ENCODE assay signal across 8 cellular contexts in the genomic region with DNA sequence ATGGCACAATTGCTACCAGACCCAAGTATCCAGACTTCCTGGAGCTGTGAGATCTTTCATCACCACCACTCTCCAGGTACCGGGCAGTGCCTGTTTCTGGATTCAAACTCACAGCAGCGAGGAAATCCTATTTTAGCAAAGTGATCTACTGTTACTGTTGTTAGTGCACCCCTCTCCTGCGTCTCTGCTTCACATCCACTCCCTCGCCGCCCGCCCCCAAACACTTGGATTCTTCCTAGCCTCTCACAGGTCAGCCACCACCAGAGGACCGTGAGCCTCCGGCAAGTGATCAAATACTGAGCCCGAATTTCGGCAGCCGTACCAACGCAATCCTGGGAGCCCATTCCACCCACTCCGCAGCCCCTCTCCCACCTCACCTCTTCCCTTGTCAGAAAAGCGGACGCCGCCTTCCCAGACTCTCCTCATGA. TPM values are rescaled to one million over a fixed set of nuclear protein-coding genes. Genes with fewer than 3 reads are reported as not detected.
DNase-seq lines count a peak whose midpoint lies in the region; ATAC-seq, FAIRE-seq and TF ChIP-seq lines count a peak whose summit lies in the region.

No MANE protein-coding gene starts in this region.

- TF ChIP-seq POLR2A in H1 (IDR thresholded peaks at IDR 0.05; ENCODE audit: control extremely low read depth in 1 of 2, low read depth in 2 of 2, low read length in 2 of 2) = peak in 1 of 2 experiments; percentile 23; a peak in 1 of 3 replicates

- no peak overlapping the region for H2BK15ac ChIP-seq in H1 (ENCODE audit: low read length)
- no peak overlapping the region for H2BK15ac ChIP-seq in mesendoderm (replicated peaks; ENCODE audit: low read depth)

- H4K5ac ChIP-seq in H1 (ENCODE audit: insufficient read length, low read depth, low read length) (peak overlapping the region; percentile 82), mesendoderm (ENCODE audit: low read length) (no peak overlapping the region)

- peak overlapping the region; percentile 35 for H4K91ac ChIP-seq in H1 (replicated peaks; ENCODE audit: insufficient read length, low read length)

- H3K36me3 ChIP-seq in H1 (ENCODE audit: control insufficient read depth in 2 of 4, insufficient read depth in 4 of 4, low read length in 3 of 4) (peaks cover 0 to 21% (median 6%) of the 10 kb centered on the region in 4 experiments; a peak in 5 of 8 replicates), mesendoderm (ENCODE audit: control insufficient read depth, insufficient read depth, low read length) (no peaks in the 10 kb centered on the region)

- H2BK20ac ChIP-seq in H1 (ENCODE audit: low read length) = no peak overlapping the region

- H3K79me2 ChIP-seq in H1 (ENCODE audit: control insufficient read depth in 1 of 2, insufficient read depth in 2 of 2, low read length in 2 of 2) (peaks cover 12 to 61% of the 10 kb centered on the region in 2 experiments), mesendoderm (ENCODE audit: control insufficient read depth, insufficient read depth, low read length) (peaks cover 30% of the 10 kb centered on the region)

- H2BK5ac ChIP-seq in H1 (ENCODE audit: low read depth, low read length) (peak overlapping the region; percentile 99), mesendoderm (ENCODE audit: low read length) (peak overlapping the region; percentile 70)

- peak overlapping the region; percentile 80 to 88 for H3K4me2 ChIP-seq in H1 (ENCODE audit: insufficient read depth in 1 of 2, low read depth in 2 of 2, low read length in 2 of 2)
- H3K4me2 ChIP-seq in mesendoderm (ENCODE audit: low read length) = peak overlapping the region; percentile 84

- H3K4me1 ChIP-seq in H1 (replicated peaks in 1 of 4; ENCODE audit: control insufficient read depth in 3 of 4, insufficient read depth in 4 of 4, low read length in 3 of 4) (peaks cover 0 to 8% (median 4%) of the 10 kb centered on the region in 4 experiments; a peak in 2 of 7 replicates), mesendoderm (ENCODE audit: control insufficient read depth, low read depth, low read length) (peaks cover 7% of the 10 kb centered on the region)

- peaks cover 8% of the 10 kb centered on the region for H3K23me2 ChIP-seq in H1 (ENCODE audit: low read depth, low read length)

- in situ Hi-C loops in ACHN (cut with HindIII; ENCODE audit: low pct_ligation_motif_present, low pct_unique_long_range_greater_than_20kb, low sequenced_read_pairs) = no loop called here

- peak overlapping the region; percentile 100 for H2AFZ ChIP-seq in H1 (ENCODE audit: low read length)

- TF ChIP-seq RAD21 in H1 (IDR thresholded peaks at IDR 0.05 in 1 of 2, conservative IDR thresholded peaks at IDR 0.05 in 1 of 2; ENCODE audit: low read depth in 2 of 2, low read length in 2 of 2) = no peak

- no peak for TF ChIP-seq CTCF in H1 (IDR thresholded peaks at IDR 0.05; ENCODE audit: control extremely low read depth in 1 of 3, insufficient read depth in 1 of 3, low read depth in 1 of 3, low read length in 3 of 3)

- peak overlapping the region; percentile 90; the same call in 1 of the 2 replicates for H4K8ac ChIP-seq in H1 (ENCODE audit: extremely low read depth, insufficient read depth, low read length)
- no peak overlapping the region for H4K8ac ChIP-seq in mesendoderm (ENCODE audit: low read depth, low read length)

- no peak overlapping the region for H2BK120ac ChIP-seq in H1 (replicated peaks; ENCODE audit: low read depth, low read length)
- H2BK120ac ChIP-seq in mesendoderm (ENCODE audit: low read depth, low read length) = no peak overlapping the region

- H3K9ac ChIP-seq in H1 (replicated peaks in 1 of 4; ENCODE audit: extremely low read depth in 1 of 4, low read depth in 3 of 4, low read length in 3 of 4) (peak overlapping the region; percentile 92 to 97 (median 94)), mesendoderm (ENCODE audit: low read length) (peak overlapping the region; percentile 97)

- no peaks in the 10 kb centered on the region for H3K9me3 ChIP-seq in H1 (ENCODE audit: insufficient read depth in 2 of 2, low read depth in 1 of 2, low read length in 1 of 2)

- POLR2A ChIA-PET in H1 (lab: Charles Lee; ENCODE audit: partially characterized antibody) = interaction anchor here (0.9 to 2.0 kb wide), 8 partner anchors 9 to 153 kb away, joined by 3 to 9 read pairs (median 4); a partner anchor contains a TSS

- no peak overlapping the region for H3K4ac ChIP-seq in H1 (replicated peaks; ENCODE audit: insufficient read length, low read depth, low read length)
- H3K4ac ChIP-seq in mesendoderm (ENCODE audit: low read depth, low read length) = peak overlapping the region; percentile 75

- no peak overlapping the region for H3K23ac ChIP-seq in H1 (ENCODE audit: insufficient read length)
- no peak overlapping the region for H3K23ac ChIP-seq in mesendoderm (ENCODE audit: low read length)

- no peak overlapping the region for H2AK5ac ChIP-seq in H1 (ENCODE audit: low read depth, low read length)
- no peak overlapping the region for H2AK5ac ChIP-seq in mesendoderm (ENCODE audit: low read length)

- peak overlapping the region; percentile 42 for H3K56ac ChIP-seq in H1 (replicated peaks; ENCODE audit: insufficient read length, low read depth, low read length)
- peak overlapping the region; percentile 89 for H3K56ac ChIP-seq in mesendoderm (ENCODE audit: low read length)

- H3K79me1 ChIP-seq in H1 (ENCODE audit: low read depth, low read length) = peaks cover 8% of the 10 kb centered on the region
- peaks cover 6% of the 10 kb centered on the region for H3K79me1 ChIP-seq in mesendoderm (ENCODE audit: low read length)

- CTCF ChIA-PET in H1 (lab: Charles Lee; ENCODE audit: partially characterized antibody) = no interaction called here

- ATAC-seq in GM18499 (IDR thresholded peaks at IDR 0.05; ENCODE audit: insufficient read depth, unreplicated experiment) = peak; percentile 16
- peak; percentile 45 for ATAC-seq in HG02938 (IDR thresholded peaks at IDR 0.05; ENCODE audit: unreplicated experiment)

- H3K18ac ChIP-seq in H1 (ENCODE audit: extremely low read depth, low read length) (peak overlapping the region; percentile 68; the same call in 1 of the 2 replicates), mesendoderm (ENCODE audit: low read length) (peak overlapping the region; percentile 33)

- no peaks in the 10 kb centered on the region for H3K27me3 ChIP-seq in H1 (replicated peaks in 1 of 4; ENCODE audit: control insufficient read depth in 3 of 4, extremely low read depth in 1 of 4, insufficient read depth in 3 of 4, low read length in 3 of 4)
- H3K27me3 ChIP-seq in mesendoderm (ENCODE audit: insufficient read depth, low read length, poor library complexity) = no peaks in the 10 kb centered on the region

- TF ChIP-seq EP300 in H1 (IDR thresholded peaks at IDR 0.05; ENCODE audit: borderline replicate concordance in 1 of 2, low read depth in 2 of 2, low read length in 2 of 2) = no peak

- H3K27ac ChIP-seq in H1 (ENCODE audit: low read depth, low read length) (peak overlapping the region; percentile 99), mesendoderm (ENCODE audit: low read depth, low read length) (peak overlapping the region; percentile 42)

- no peaks in the 10 kb centered on the region for H4K20me1 ChIP-seq in H1 (replicated peaks in 1 of 2; ENCODE audit: control insufficient read depth in 1 of 2, insufficient read depth in 2 of 2, low read length in 2 of 2)

- DNase-seq in ACHN (peak; percentile 48), NCI-H345 (lab: John Stamatoyannopoulos, UW) (peak; percentile 57), H1 (ENCODE audit: low read depth in 1 of 2, low spot score in 2 of 2) (peak; percentile 13 to 73), mesendoderm (peak; percentile 82)
- DNase-seq in activated CD4-positive, alpha-beta T cell treated with anti-CD3 and anti-CD28 coated beads, Interleukin-2, amount 50 U/mL, for 1 hour = peak; percentile 59
- peak; percentile 27 to 33 for DNase-seq in stimulated activated CD8-positive, alpha-beta memory T cell treated with anti-CD3 and anti-CD28 coated beads, Interleukin-7, amount 100 ng/mL, for 1 hour (ENCODE audit: low read depth in 2 of 2)

- no peak for FAIRE-seq in H1 (lab: Jason Lieb, UNC)

- peak overlapping the region; percentile 77 to 97 (median 86) for H3K4me3 ChIP-seq in H1 (ENCODE audit: extremely low read depth in 1 of 4, insufficient read depth in 2 of 4, low read depth in 3 of 4, low read length in 4 of 4)
- peak overlapping the region; percentile 97 for H3K4me3 ChIP-seq in mesendoderm (ENCODE audit: low read length)

- no peak overlapping the region for H3K14ac ChIP-seq in H1 (ENCODE audit: insufficient read length)

- H2BK12ac ChIP-seq in H1 (ENCODE audit: low read depth, low read length) = peak overlapping the region; percentile 97; the same call in 1 of the 2 replicates

- 1% methylated on average over 16 of the region's 16 CpGs; no CpG with 5 or more reads in 1 of the 2 experiments for WGBS in H1 (ENCODE audit: extremely low coverage in 1 of 2, insufficient coverage in 1 of 2, insufficient read length in 1 of 2, insufficient replicate concordance in 2 of 2, low coverage in 1 of 2, low lambda C conversion rate in 2 of 2, missing lambda C conversion rate in 1 of 2), 2 experiments
- WGBS in mesendoderm (ENCODE audit: extremely low coverage, insufficient coverage, low lambda C conversion rate) = no CpG with 5 or more reads among the region's 16 CpGs

TF ChIP-seq in H1, 55 proteins besides CTCF, POLR2A, EP300 and RAD21 (continues in another document):
- TF ChIP-seq SAP30 (IDR thresholded peaks at IDR 0.05; ENCODE audit: insufficient read depth, insufficient replicate concordance, low read length) = peak; percentile 47

RNA-seq across cellular contexts. Expression of a gene that starts 0.5 kb away (rescaled TPM):
- total RNA-seq in H1 (2021; fragmentation: NEBNext Ultra II Directional; extraction: Animal tissue kit (Norgen Biotek cat#: 25700)) = 10.6 and 11.5 TPM in 2 replicates
- 4.8 and 8.5 TPM in 2 replicates for polyA plus RNA-seq in H1 (2011; rRNA removed)
- polyA plus RNA-seq in H1 (2011; cell fraction: cytosol; rRNA removed) = 9.0 TPM
- 3.6 TPM for polyA plus RNA-seq in H1 (2011; cell fraction: nucleus; rRNA removed)
- polyA plus RNA-seq in H1 (2012, experiment 1 of 2) = 5.6 to 14.8 TPM (median 8.3 TPM) in 4 replicates
- 1.3 TPM for polyA plus RNA-seq in H1 (2012, experiment 2 of 2)
- polyA plus RNA-seq in H1 (2013, experiment 1 of 2) = 5.3 TPM
- 4.8 TPM for polyA plus RNA-seq in H1 (2013, experiment 2 of 2)
- 7.6 and 8.0 TPM in 2 replicates for polyA minus RNA-seq in H1 (2011; rRNA and poly(A)+ RNA removed)
- polyA minus RNA-seq in H1 (2011; cell fraction: cytosol; rRNA and poly(A)+ RNA removed) = 7.1 TPM
- 11.6 TPM for polyA minus RNA-seq in H1 (2011; cell fraction: nucleus; rRNA and poly(A)+ RNA removed)
- polyA plus RNA-seq in mesendoderm (2013, experiment 1 of 2) = 7.8 TPM
- polyA plus RNA-seq in mesendoderm (2013, experiment 2 of 2) = 7.2 TPM

RNA-seq across cellular contexts. Expression of a gene that starts 0.6 kb away (rescaled TPM):
- 40.3 and 45.0 TPM in 2 replicates for total RNA-seq in H1 (2021; fragmentation: NEBNext Ultra II Directional; extraction: Animal tissue kit (Norgen Biotek cat#: 25700))
- 7.3 and 11.0 TPM in 2 replicates for polyA plus RNA-seq in H1 (2011; rRNA removed)
- 21.1 TPM for polyA plus RNA-seq in H1 (2011; cell fraction: cytosol; rRNA removed)
- polyA plus RNA-seq in H1 (2011; cell fraction: nucleus; rRNA removed) = 12.3 TPM
- 20.4 to 34.4 TPM (median 24.1 TPM) in 4 replicates for polyA plus RNA-seq in H1 (2012, experiment 1 of 2)
- 2.8 TPM for polyA plus RNA-seq in H1 (2012, experiment 2 of 2)
- polyA plus RNA-seq in H1 (2013, experiment 1 of 2) = 26.4 TPM
- 26.6 TPM for polyA plus RNA-seq in H1 (2013, experiment 2 of 2)
- polyA minus RNA-seq in H1 (2011; rRNA and poly(A)+ RNA removed) = 25.7 and 34.2 TPM in 2 replicates
- 19.4 TPM for polyA minus RNA-seq in H1 (2011; cell fraction: cytosol; rRNA and poly(A)+ RNA removed)
- polyA minus RNA-seq in H1 (2011; cell fraction: nucleus; rRNA and poly(A)+ RNA removed) = 47.7 TPM
- 33.0 TPM for polyA plus RNA-seq in mesendoderm (2013, experiment 1 of 2)
- 33.3 TPM for polyA plus RNA-seq in mesendoderm (2013, experiment 2 of 2)

Comparison
In these comparisons a context has a peak if more than half of its experiments do, and no peak if none do; other contexts are left out.
1. Peak in every context shown above with its lines: DNase-seq, ATAC-seq, H3K4me3 ChIP-seq and H3K27ac ChIP-seq.
2. DNase-seq: peak in every context shown above with its lines; median percentile 82 in mesendoderm; 59 in activated CD4-positive, alpha-beta T cell treated with anti-CD3 and anti-CD28 coated beads, Interleukin-2, amount 50 U/mL, for 1 hour; 57 in NCI-H345; 48 in ACHN; 43 in H1; 30 in stimulated activated CD8-positive, alpha-beta memory T cell treated with anti-CD3 and anti-CD28 coated beads, Interleukin-7, amount 100 ng/mL, for 1 hour.